1 cellular context compared by ENCODE assay signal in genomic region chr11:61814242-61814957, GRCh38.
TF ChIP-seq lines count a peak whose summit lies in the region.

No MANE protein-coding gene starts in this region.

TF ChIP-seq in HepG2, 621 proteins besides CTCF, POLR2A, EP300 and RAD21:
- no peak for TF ChIP-seq ZNF770 (CRISPR knock-in tag; IDR thresholded peaks at IDR 0.05)
- no peak for TF ChIP-seq E2F5 (CRISPR knock-in tag; conservative IDR thresholded peaks at IDR 0.05)
- 0 out of 2 replicates have a peak, but pooled peaks have one; percentile 13 for TF ChIP-seq ZMYM4 (CRISPR knock-in tag; IDR thresholded peaks at IDR 0.05)
- no peak for TF ChIP-seq FOXP1 (IDR thresholded peaks at IDR 0.05)
- TF ChIP-seq FOXP1 (CRISPR knock-in tag; IDR thresholded peaks at IDR 0.05), result no peak
- 0 out of 2 replicates have a peak, but pooled peaks have one; percentile 6 for TF ChIP-seq ZNF329 (CRISPR knock-in tag; IDR thresholded peaks at IDR 0.05; ENCODE audit: low read depth)
- TF ChIP-seq KMT2A (CRISPR knock-in tag; IDR thresholded peaks at IDR 0.05), result 0 out of 2 replicates have a peak, but pooled peaks have one; percentile 11
- TF ChIP-seq MYNN (CRISPR knock-in tag; IDR thresholded peaks at IDR 0.05; ENCODE audit: low read depth), result 0 out of 2 replicates have a peak, but pooled peaks have one; percentile 35
- TF ChIP-seq ZNF749 (CRISPR knock-in tag; IDR thresholded peaks at IDR 0.05; ENCODE audit: borderline replicate concordance), result 0 out of 2 replicates have a peak, but pooled peaks have one; percentile 29
- 0 out of 2 replicates have a peak, but pooled peaks have one; percentile 51 for TF ChIP-seq NPAS2 (CRISPR knock-in tag; IDR thresholded peaks at IDR 0.05; ENCODE audit: borderline replicate concordance)
- TF ChIP-seq ZBTB38 (CRISPR knock-in tag; IDR thresholded peaks at IDR 0.05), result peak; percentile 78
- peak; percentile 77 for TF ChIP-seq NFYB (CRISPR knock-in tag; IDR thresholded peaks at IDR 0.05)
- TF ChIP-seq ZNF414 (CRISPR knock-in tag; IDR thresholded peaks at IDR 0.05), result 0 out of 2 replicates have a peak, but pooled peaks have one; percentile 8
